Comparison of ENCODE assay signal across 17 cellular contexts in genomic region chr7:68619476-68619875, GRCh38.
"Had no signal": no experiment of that assay in that cellular context is flagged by ENCODE, and none has a peak within 500 bp of the region (broad histone marks: within the 10 kb centered on the region; RNA-seq: fewer than 3 reads in every experiment).

No MANE protein-coding gene starts in this region.

- H3K4me3 ChIP-seq: breast epithelium, colonic mucosa, esophagus squamous epithelium, heart left ventricle, right atrium auricular region, suprapubic skin, tibial nerve had no signal

- H3K9me3 ChIP-seq: colonic mucosa, suprapubic skin had no signal

- H3K27me3 ChIP-seq: breast epithelium, colonic mucosa, esophagus squamous epithelium, heart left ventricle, right atrium auricular region, tibial nerve had no signal

- H3K27ac ChIP-seq: breast epithelium, colonic mucosa, esophagus squamous epithelium, heart left ventricle, right atrium auricular region, suprapubic skin, tibial nerve had no signal

- H3K36me3 ChIP-seq: breast epithelium, colonic mucosa, esophagus squamous epithelium, heart left ventricle, right atrium auricular region, suprapubic skin, tibial nerve had no signal

- DNase-seq: activated CD4-positive, alpha-beta T cell treated with anti-CD3 and anti-CD28 coated beads for 1 hour; activated CD4-positive, alpha-beta T cell treated with anti-CD3 and anti-CD28 coated beads, Interleukin-2, amount 50 U/mL, for 1 hour; activated CD8-positive, alpha-beta T cell treated with anti-CD3 and anti-CD28 coated beads, Interleukin-2, amount 10 ng/mL, durations not matched to agents 7 days and 5 days; activated T-cell treated with anti-CD3 and anti-CD28 coated beads, Interleukin-2, amount 50 U/mL, for 1 hour; colonic mucosa; esophagus squamous epithelium; heart left ventricle; islet precursor cell; left cardiac atrium; midbrain; natural killer cell; stimulated activated CD4-positive, alpha-beta T cell treated with anti-CD3 and anti-CD28 coated beads, Interleukin-12 subunit alpha, Interleukin-12 subunit beta, amount 100 ng/mL, for 4 hours; stimulated activated CD4-positive, alpha-beta T cell treated with anti-CD3 and anti-CD28 coated beads, Interleukin-4, amount 100 ng/mL, for 4 hours had no signal

- ATAC-seq: activated CD8-positive, alpha-beta T cell treated with anti-CD3 and anti-CD28 coated beads, Interleukin-2, amount 10 ng/mL, durations not matched to agents 7 days and 5 days; heart left ventricle; left cardiac atrium; natural killer cell had no signal

- H3K4me1 ChIP-seq: breast epithelium, colonic mucosa, esophagus squamous epithelium, heart left ventricle, right atrium auricular region, suprapubic skin, tibial nerve had no signal
